In genomic region chr12:94615284-94616216, GRCh38 we compare ENCODE assay signal across 10 cellular contexts. TPM values are rescaled to one million over a fixed set of nuclear protein-coding genes. Genes with fewer than 3 reads are reported as not detected.
DNase-seq lines count a peak whose midpoint lies in the region; ATAC-seq, FAIRE-seq and TF ChIP-seq lines count a peak whose summit lies in the region.
"Had no signal": no experiment of that assay in that cellular context is flagged by ENCODE, and none has a peak within 500 bp of the region (broad histone marks: within the 10 kb centered on the region; RNA-seq: fewer than 3 reads in every experiment).

No MANE protein-coding gene starts in this region.

- WGBS in smooth muscle cell (ENCODE audit: low lambda C conversion rate), result 13% methylated on average over 14 of the region's 14 CpGs

- no peaks in the 10 kb centered on the region for H3K27me3 ChIP-seq in brain microvascular endothelial cell (replicated peaks)
- H3K27me3 ChIP-seq in smooth muscle cell (ENCODE audit: low read depth), result no peaks in the 10 kb centered on the region

- DNase-seq in HTR-8/SVneo (ENCODE audit: insufficient read length, low spot score) (peak; percentile 67), brain microvascular endothelial cell (peak; percentile 59), inferior parietal cortex (ENCODE audit: extremely low spot score) (peak; percentile 59), smooth muscle cell (lab: John Stamatoyannopoulos, UW; ENCODE audit: unreplicated experiment) (no peak), DMS153 treated with DMSO at 0.1 percent for 48 hours (lab: John Stamatoyannopoulos, UW; ENCODE audit: unreplicated experiment) (no peak)
- DNase-seq: naive B cell, T-helper 2 cell had no signal

- H3K4me1 ChIP-seq in smooth muscle cell (ENCODE audit: low read depth), result peaks cover 40% of the 10 kb centered on the region

- in situ Hi-C loops in brain microvascular endothelial cell (cut with HindIII; ENCODE audit: low pct_ligation_motif_present, low sequenced_read_pairs), result no loop called here

- peaks cover 20% of the 10 kb centered on the region for H3K79me2 ChIP-seq in smooth muscle cell (ENCODE audit: low read depth)

- no peaks in the 10 kb centered on the region for H3K9me3 ChIP-seq in smooth muscle cell (replicated peaks; ENCODE audit: low read depth)

- H4K20me1 ChIP-seq in smooth muscle cell (ENCODE audit: low read depth), result peaks cover 48% of the 10 kb centered on the region

- H3K4me3 ChIP-seq in brain microvascular endothelial cell (ENCODE audit: low read depth, low read length) (peak overlapping the region; percentile 16), smooth muscle cell (peak overlapping the region; percentile 36)

- H2AFZ ChIP-seq in smooth muscle cell (ENCODE audit: low read depth), result no peak overlapping the region

- ATAC-seq in GM21529 (IDR thresholded peaks at IDR 0.05; ENCODE audit: unreplicated experiment) (no peak), GM21423 (IDR thresholded peaks at IDR 0.05; ENCODE audit: unreplicated experiment) (no peak), GM19023 (IDR thresholded peaks at IDR 0.05; ENCODE audit: unreplicated experiment) (no peak)

- H3K36me3 ChIP-seq in brain microvascular endothelial cell (replicated peaks), result no peaks in the 10 kb centered on the region
- H3K36me3 ChIP-seq in smooth muscle cell (ENCODE audit: low read depth), result no peaks in the 10 kb centered on the region

- TF ChIP-seq CTCF in brain microvascular endothelial cell (IDR thresholded peaks at IDR 0.05; ENCODE audit: low read depth, low read length, missing control alignments), result no peak
- no peak for TF ChIP-seq CTCF in smooth muscle cell (IDR thresholded peaks at IDR 0.05; ENCODE audit: borderline replicate concordance, insufficient read depth, poor library complexity, severe bottlenecking)

- FAIRE-seq in HTR-8/SVneo (lab: Jason Lieb, UNC), result no peak

- H3F3A ChIP-seq in smooth muscle cell (ENCODE audit: low read depth), result peaks cover 12% of the 10 kb centered on the region

- H3K4me2 ChIP-seq in smooth muscle cell, result peak overlapping the region; percentile 79

- H3K9ac ChIP-seq in smooth muscle cell (ENCODE audit: low read depth), result peak overlapping the region; percentile 60

- H3K27ac ChIP-seq in brain microvascular endothelial cell, result peak overlapping the region; percentile 47
- H3K27ac ChIP-seq in smooth muscle cell (ENCODE audit: low read depth), result peak overlapping the region; percentile 80

RNA-seq across cellular contexts. Expression of gene TMCC3, which starts 34.8 kb away (rescaled TPM):
- 10.3 and 11.2 TPM in 2 replicates for total RNA-seq in smooth muscle cell
- polyA plus RNA-seq in smooth muscle cell, result 4.4 and 7.0 TPM in 2 replicates

Comparison
In these comparisons a context has a peak if more than half of its experiments do, and no peak if none do; other contexts are left out.
1. DNase-seq: peak in HTR-8/SVneo (single experiment), brain microvascular endothelial cell (single experiment) and inferior parietal cortex (single experiment); none in smooth muscle cell (single experiment) and DMS153 treated with DMSO at 0.1 percent for 48 hours (single experiment).